ENCODE assay signal across 8 cellular contexts in the genomic region with DNA sequence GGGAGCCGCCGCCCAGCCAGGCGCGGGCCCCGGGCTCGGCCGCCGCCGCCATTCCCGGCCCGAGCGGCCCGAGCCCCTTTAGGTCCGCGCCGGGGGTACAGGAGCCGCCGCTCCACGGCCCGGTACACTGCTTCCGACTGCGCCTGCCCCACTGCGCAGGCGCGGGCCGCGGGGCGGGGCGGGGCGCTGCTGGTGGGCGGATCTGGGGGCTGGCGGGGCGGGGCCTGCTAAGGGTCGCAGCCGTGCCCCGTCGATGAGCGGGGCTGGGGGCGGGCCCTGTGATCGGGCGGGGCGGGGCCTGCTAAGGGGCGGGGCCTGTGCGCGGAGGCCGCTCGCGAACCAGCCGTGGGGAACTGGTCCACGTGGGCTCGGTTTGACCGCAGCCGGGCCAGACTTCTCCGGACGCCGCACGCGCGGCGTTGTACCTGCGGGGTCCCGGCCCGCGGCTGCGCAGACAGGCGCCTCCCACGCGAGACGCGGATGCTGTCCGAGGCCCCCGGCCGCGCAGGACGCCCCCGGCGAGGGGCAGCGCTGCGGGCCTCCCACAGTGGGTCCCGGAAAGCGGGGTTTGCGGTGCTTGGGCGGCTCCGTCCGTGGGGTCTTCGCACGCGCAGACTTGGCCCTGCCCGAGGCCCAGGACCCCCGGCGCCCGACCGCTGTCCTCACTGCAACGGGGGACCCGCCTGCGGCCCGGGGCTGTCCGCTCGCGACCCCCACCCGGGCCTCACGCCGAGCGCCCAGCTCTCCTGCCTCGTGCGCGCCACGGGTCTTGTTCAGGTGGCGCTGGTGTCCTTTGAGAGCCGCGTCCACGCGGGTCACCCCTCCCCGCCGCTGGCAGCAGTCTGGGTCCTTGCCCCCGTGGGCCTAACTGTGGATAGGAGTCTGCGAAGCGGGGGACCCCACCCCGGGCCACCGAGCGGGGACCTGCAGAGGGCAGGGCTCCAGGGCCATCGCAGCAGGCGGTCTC. TPM values are rescaled to one million over a fixed set of nuclear protein-coding genes. Genes with fewer than 3 reads are reported as not detected.
DNase-seq lines count a peak whose midpoint lies in the region; ATAC-seq and TF ChIP-seq lines count a peak whose summit lies in the region.

A gene with protein sequence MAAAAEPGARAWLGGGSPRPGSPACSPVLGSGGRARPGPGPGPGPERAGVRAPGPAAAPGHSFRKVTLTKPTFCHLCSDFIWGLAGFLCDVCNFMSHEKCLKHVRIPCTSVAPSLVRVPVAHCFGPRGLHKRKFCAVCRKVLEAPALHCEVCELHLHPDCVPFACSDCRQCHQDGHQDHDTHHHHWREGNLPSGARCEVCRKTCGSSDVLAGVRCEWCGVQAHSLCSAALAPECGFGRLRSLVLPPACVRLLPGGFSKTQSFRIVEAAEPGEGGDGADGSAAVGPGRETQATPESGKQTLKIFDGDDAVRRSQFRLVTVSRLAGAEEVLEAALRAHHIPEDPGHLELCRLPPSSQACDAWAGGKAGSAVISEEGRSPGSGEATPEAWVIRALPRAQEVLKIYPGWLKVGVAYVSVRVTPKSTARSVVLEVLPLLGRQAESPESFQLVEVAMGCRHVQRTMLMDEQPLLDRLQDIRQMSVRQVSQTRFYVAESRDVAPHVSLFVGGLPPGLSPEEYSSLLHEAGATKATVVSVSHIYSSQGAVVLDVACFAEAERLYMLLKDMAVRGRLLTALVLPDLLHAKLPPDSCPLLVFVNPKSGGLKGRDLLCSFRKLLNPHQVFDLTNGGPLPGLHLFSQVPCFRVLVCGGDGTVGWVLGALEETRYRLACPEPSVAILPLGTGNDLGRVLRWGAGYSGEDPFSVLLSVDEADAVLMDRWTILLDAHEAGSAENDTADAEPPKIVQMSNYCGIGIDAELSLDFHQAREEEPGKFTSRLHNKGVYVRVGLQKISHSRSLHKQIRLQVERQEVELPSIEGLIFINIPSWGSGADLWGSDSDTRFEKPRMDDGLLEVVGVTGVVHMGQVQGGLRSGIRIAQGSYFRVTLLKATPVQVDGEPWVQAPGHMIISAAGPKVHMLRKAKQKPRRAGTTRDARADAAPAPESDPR (minus strand): TSS at position 139 of the 967 bp plus-strand sequence. CDS start 87 bp downstream, at position 52.

- peaks cover 11% of the 10 kb centered on the region for H3K36me3 Mint-ChIP-seq in Caco-2 (ENCODE audit: insufficient read depth, unreplicated experiment)

- no peaks in the 10 kb centered on the region for H3K4me1 Mint-ChIP-seq in Caco-2 (ENCODE audit: low read depth, unreplicated experiment)

- CTCF ChIA-PET in Caco-2 (lab: Charles Lee) = no interaction called here

- H3K27me3 ChIP-seq in Caco-2 (replicated peaks; ENCODE audit: control insufficient read depth, insufficient read depth, low read length) = no peaks in the 10 kb centered on the region
- H3K27me3 ChIP-seq in right atrium auricular region = no peaks in the 10 kb centered on the region

- no TSS peak for BruUV-seq in Caco-2 (replicated peaks; lab: Mats Ljungman, UMichigan)

- TF ChIP-seq CTCF in Caco-2 (IDR thresholded peaks at IDR 0.05; ENCODE audit: insufficient read depth in 1 of 2, low read depth in 1 of 2, low read length in 1 of 2, severe bottlenecking in 1 of 2, unreplicated experiment in 1 of 2) (no peak), right atrium auricular region (IDR thresholded peaks at IDR 0.05) (no peak)

- H3K4me1 ChIP-seq in Caco-2 (peaks cover 6% of the 10 kb centered on the region; the same call in 1 of the 2 replicates), right atrium auricular region (peaks cover 0 to 24% of the 10 kb centered on the region in 2 donors), urinary bladder (ENCODE audit: insufficient read depth) (peaks cover 5% of the 10 kb centered on the region)

- POLR2A ChIA-PET in Caco-2 (lab: Charles Lee) = no interaction called here

- no peaks in the 10 kb centered on the region; the same call in 1 of the 2 replicates for H3K9me3 ChIP-seq in Caco-2
- H3K9me3 ChIP-seq in right atrium auricular region = no peaks in the 10 kb centered on the region

- H3K36me3 ChIP-seq in Caco-2 (ENCODE audit: control insufficient read depth, insufficient read depth, low read length) (no peaks in the 10 kb centered on the region), right atrium auricular region (no peaks in the 10 kb centered on the region), urinary bladder (ENCODE audit: insufficient read depth) (no peaks in the 10 kb centered on the region)

- H3K27me3 Mint-ChIP-seq in Caco-2 (ENCODE audit: insufficient read depth, unreplicated experiment) = no peaks in the 10 kb centered on the region

- peak; percentile 65 for ATAC-seq in GM21529 (IDR thresholded peaks at IDR 0.05; ENCODE audit: unreplicated experiment)

- H3K27ac ChIP-seq in right atrium auricular region = peak within 1 kb of the TSS in 1 of 2 donors; percentile 21
- no peak within 1 kb of the TSS for H3K27ac ChIP-seq in urinary bladder (ENCODE audit: low read depth)

- WGBS in urinary bladder = 21% methylated on average over 123 of the region's 123 CpGs

- no peaks in the 10 kb centered on the region for H3K9me3 Mint-ChIP-seq in Caco-2 (ENCODE audit: unreplicated experiment)

- DNase-seq in Caco-2 (peak; percentile 74 to 84), KG1 (lab: John Stamatoyannopoulos, UW) (peak; percentile 15), T-helper 2 cell (peak; percentile 73 to 89 (median 81)), amniotic stem cell (lab: John Stamatoyannopoulos, UW) (peak; percentile 63), right atrium auricular region (ENCODE audit: low spot score) (peak; percentile 87), pulmonary artery endothelial cell (ENCODE audit: low read depth, low spot score) (peak; percentile 24)

- peak within 1 kb of the TSS; percentile 70 for H3K4me3 ChIP-seq in Caco-2 (ENCODE audit: low read depth, low read length)
- H3K4me3 ChIP-seq in right atrium auricular region = peak within 1 kb of the TSS; percentile 72 to 80
- H3K4me3 ChIP-seq in urinary bladder (ENCODE audit: low read depth, low read length) = peak within 1 kb of the TSS; percentile 94

- H3K27ac Mint-ChIP-seq in Caco-2 (ENCODE audit: unreplicated experiment) = no peak within 1 kb of the TSS

- H3K4me3 Mint-ChIP-seq in Caco-2 (ENCODE audit: unreplicated experiment) = peak within 1 kb of the TSS; percentile 64

- intact Hi-C loops in Caco-2 (cut with micrococcal nuclease; ENCODE audit: unreplicated experiment) = loop anchor here (2.0 to 5.0 kb wide), 2 partner anchors 13 to 41 kb away; a partner anchor contains a TSS

RNA-seq across cellular contexts. Expression of the gene that starts here (rescaled TPM):
- 13.9 and 14.1 TPM in 2 replicates for total RNA-seq in Caco-2 (2022)
- total RNA-seq in right atrium auricular region = 1 to 10 TPM; 3.1 to 4.8 TPM
- total RNA-seq in pulmonary artery endothelial cell = 19.2 and 19.6 TPM in 2 replicates
- total RNA-seq in urinary bladder = 5.0 TPM
- 10.0 TPM for polyA plus RNA-seq in urinary bladder

Comparison
In these comparisons a context has a peak if more than half of its experiments do, and no peak if none do; other contexts are left out.
1. DNase-seq: peak in every context shown above with its lines; median percentile 87 in right atrium auricular region; 81 in T-helper 2 cell; 79 in Caco-2; 63 in amniotic stem cell; 24 in pulmonary artery endothelial cell; 15 in KG1.